Comparison of ENCODE assay signal across 12 cellular contexts in the genomic region with DNA sequence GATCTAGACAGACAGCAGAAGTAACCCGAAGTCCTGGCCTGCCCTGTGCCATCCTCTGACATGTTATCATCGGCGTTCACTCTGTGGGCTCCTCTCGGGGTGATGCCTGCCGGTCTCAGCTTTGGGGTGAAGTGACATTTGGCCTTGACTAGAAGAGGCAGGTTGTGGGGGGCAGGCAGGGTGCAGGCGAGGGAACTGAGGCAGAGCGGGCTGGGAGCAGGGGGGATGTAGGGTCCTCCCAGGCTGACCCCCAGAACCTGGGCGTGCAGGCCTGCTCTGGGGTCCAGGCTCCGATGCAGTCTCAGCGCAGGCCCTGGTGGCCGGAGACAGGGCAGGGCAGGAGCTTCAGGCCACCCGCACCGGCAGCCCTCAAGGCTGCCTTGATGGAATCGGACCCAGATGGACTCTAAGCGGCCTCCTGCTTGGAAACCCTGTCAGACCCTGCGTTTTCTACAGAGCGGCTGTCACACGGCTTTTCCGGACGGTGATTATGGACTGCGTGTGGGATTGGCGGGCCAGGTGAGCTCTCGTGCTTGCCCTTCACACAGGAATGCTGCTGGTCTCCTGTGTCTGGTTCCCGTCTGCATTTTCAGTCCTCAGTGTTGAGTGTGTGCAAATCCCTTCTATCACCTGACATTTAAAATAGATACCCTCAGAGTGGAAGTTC. TPM values are rescaled to one million over a fixed set of nuclear protein-coding genes. Genes with fewer than 3 reads are reported as not detected.
A peak's percentile ranks its signal among the peaks of the same experiment; 100 is the strongest.
DNase-seq lines count a peak whose midpoint lies in the region; ATAC-seq and TF ChIP-seq lines count a peak whose summit lies in the region.
"Had no signal": no experiment of that assay in that cellular context is flagged by ENCODE, and none has a peak within 500 bp of the region (broad histone marks: within the 10 kb centered on the region; RNA-seq: fewer than 3 reads in every experiment).

No MANE protein-coding gene starts in this region.

- H3K27me3 ChIP-seq in MM.1S (replicated peaks; ENCODE audit: insufficient read depth, low read length) (peaks cover 55% of the 10 kb centered on the region), lower lobe of right lung (ENCODE audit: low read depth) (peaks cover 6% of the 10 kb centered on the region), testis (no peaks in the 10 kb centered on the region)

- ATAC-seq in lower lobe of right lung: peak in 1 of 2 donors; percentile 26
- ATAC-seq in HG03565 (IDR thresholded peaks at IDR 0.05; ENCODE audit: unreplicated experiment): no peak

- H3K36me3 ChIP-seq in MM.1S (replicated peaks; ENCODE audit: insufficient read depth, low read length): no peaks in the 10 kb centered on the region
- H3K36me3 ChIP-seq in lower lobe of right lung: no peaks in the 10 kb centered on the region
- H3K36me3 ChIP-seq in testis (ENCODE audit: low read depth, missing control alignments): no peaks in the 10 kb centered on the region

- H3K27me3 Mint-ChIP-seq in chondrocyte (ENCODE audit: low read depth) (peaks cover 19% of the 10 kb centered on the region), immature natural killer cell (ENCODE audit: low read depth in 3 of 3) (peaks cover 0 to 7% (median 2%) of the 10 kb centered on the region in 3 donors)

- DNase-seq in MM.1S (no peak), chondrocyte (ENCODE audit: low spot score) (peak; percentile 77), lower lobe of right lung (no peak), testis (no peak), immature natural killer cell (no peak)
- DNase-seq in activated CD4-positive, alpha-beta T cell treated with anti-CD3 and anti-CD28 coated beads, Interleukin-2, amount 50 U/mL, for 48 hours: no peak
- no peak for DNase-seq in effector CD8-positive, alpha-beta T cell (lab: John Stamatoyannopoulos, UW)
- DNase-seq: NCI-H524; stimulated activated CD4-positive, alpha-beta T cell treated with anti-CD3 and anti-CD28 coated beads, Interleukin-2, amount 100 ng/mL, for 48 hours had no signal

- H3K9me2 ChIP-seq in MM.1S (replicated peaks; ENCODE audit: insufficient read depth, low read length): no peaks in the 10 kb centered on the region

- TF ChIP-seq POLR2A in testis (IDR thresholded peaks at IDR 0.05): no peak

- H3K79me2 ChIP-seq in MM.1S (ENCODE audit: low read length): no peaks in the 10 kb centered on the region

- no peak overlapping the region for H3K27ac Mint-ChIP-seq in chondrocyte (ENCODE audit: unreplicated experiment)
- H3K27ac Mint-ChIP-seq in immature natural killer cell: no peak overlapping the region
- H3K27ac Mint-ChIP-seq: activated T-helper 1 cell treated with anti-CD3 and anti-CD28 coated beads, Interleukin-12 subunit alpha, Interleukin-12 subunit beta, Interleukin-2, Interleukin-4 antibody, amounts not matched to agents 30 ng/mL and 10 ng/mL and 1 ng/mL, durations not matched to agents 14 hours and 24 hours and 36 hours had no signal

- no peaks in the 10 kb centered on the region for H3K36me3 Mint-ChIP-seq in chondrocyte (ENCODE audit: low read depth)
- H3K36me3 Mint-ChIP-seq in immature natural killer cell: no peaks in the 10 kb centered on the region

- no peaks in the 10 kb centered on the region for H3F3A ChIP-seq in MM.1S (ENCODE audit: insufficient read depth, low read length)

- H4K20me1 ChIP-seq in MM.1S (ENCODE audit: insufficient read depth, low read length): no peaks in the 10 kb centered on the region

- H3K27ac ChIP-seq in MM.1S (ENCODE audit: low read length): no peak overlapping the region
- H3K27ac ChIP-seq in lower lobe of right lung: no peak overlapping the region
- peak overlapping the region; percentile 77 to 83 for H3K27ac ChIP-seq in testis
- H3K27ac ChIP-seq: KMS-11 had no signal

- peak overlapping the region; percentile 51; the same call in 1 of the 2 replicates for H3K4me3 ChIP-seq in MM.1S (ENCODE audit: low read length)
- H3K4me3 ChIP-seq in lower lobe of right lung: peak overlapping the region; percentile 50
- peak overlapping the region; percentile 40 to 61 for H3K4me3 ChIP-seq in testis

- no peak overlapping the region for H3K9ac ChIP-seq in MM.1S (ENCODE audit: low read length)
- H3K9ac ChIP-seq: KMS-11 had no signal

- peaks cover 2% of the 10 kb centered on the region for H3K9me3 Mint-ChIP-seq in chondrocyte (ENCODE audit: low read depth)
- H3K9me3 Mint-ChIP-seq in immature natural killer cell: no peaks in the 10 kb centered on the region
- H3K9me3 Mint-ChIP-seq: activated T-helper 1 cell treated with anti-CD3 and anti-CD28 coated beads, Interleukin-12 subunit alpha, Interleukin-12 subunit beta, Interleukin-2, Interleukin-4 antibody, amounts not matched to agents 30 ng/mL and 10 ng/mL and 1 ng/mL, durations not matched to agents 14 hours and 24 hours and 36 hours had no signal

- H3K4me1 Mint-ChIP-seq in chondrocyte (ENCODE audit: low read depth): peaks cover 17% of the 10 kb centered on the region
- H3K4me1 Mint-ChIP-seq in immature natural killer cell: peaks cover 0 to 3% of the 10 kb centered on the region in 2 donors

- H3K4me1 ChIP-seq in MM.1S (ENCODE audit: low read length): no peaks in the 10 kb centered on the region
- H3K4me1 ChIP-seq in lower lobe of right lung: peaks cover 6% of the 10 kb centered on the region
- H3K4me1 ChIP-seq in testis: peaks cover 8% of the 10 kb centered on the region

- H3K9me3 ChIP-seq in MM.1S (replicated peaks; ENCODE audit: insufficient read depth, low read length) (no peaks in the 10 kb centered on the region), lower lobe of right lung (no peaks in the 10 kb centered on the region), testis (no peaks in the 10 kb centered on the region)

- H3K4me2 ChIP-seq in MM.1S (ENCODE audit: low read depth, low read length): peak overlapping the region; percentile 85; the same call in 1 of the 2 replicates
- H3K4me2 ChIP-seq: KMS-11 had no signal

- 82 to 85% methylated on average over 18 to 24 of the region's 24 CpGs for WGBS in testis, 2 donors

- TF ChIP-seq CTCF in MM.1S (IDR thresholded peaks at IDR 0.05; ENCODE audit: low read length): no peak
- no peak for TF ChIP-seq CTCF in chondrocyte (IDR thresholded peaks at IDR 0.05)
- no peak for TF ChIP-seq CTCF in lower lobe of right lung (IDR thresholded peaks at IDR 0.05)
- TF ChIP-seq CTCF in testis (IDR thresholded peaks at IDR 0.05): no peak

- peak overlapping the region; percentile 85 for H3K4me3 Mint-ChIP-seq in chondrocyte (ENCODE audit: unreplicated experiment)
- H3K4me3 Mint-ChIP-seq in immature natural killer cell: peak overlapping the region in 1 of 5 donors; percentile 30

- intact Hi-C loops in lower lobe of right lung (cut with DNase I) (no loop called here), testis (cut with DNase I; ENCODE audit: low total_unique reads) (no loop called here)

- no peak overlapping the region for H2AFZ ChIP-seq in MM.1S (ENCODE audit: low read length)

RNA-seq across cellular contexts. Expression of a gene that starts 0.8 kb away (rescaled TPM):
- total RNA-seq in chondrocyte: 0.67 to 1.6 TPM (median 0.69 TPM) in 3 replicates
- 0.18 TPM for total RNA-seq in lower lobe of right lung
- 1 to 10 TPM; 3.3 to 4.6 TPM for total RNA-seq in testis
- polyA plus RNA-seq in testis (ENCODE audit: insufficient read depth, low read depth, low replicate concordance): 1.3 TPM
- not detected for polyA plus RNA-seq in immature natural killer cell

Comparison
In these comparisons a context has a peak if more than half of its experiments do, and no peak if none do; other contexts are left out.
1. H3K27ac ChIP-seq: peak in testis (2 of 2); none in MM.1S (single experiment) and lower lobe of right lung (single experiment).
2. Peak in every context shown above with its lines, with median percentiles within 50 percentile points of each other: H3K4me3 ChIP-seq.